ENCODE assay signal across 17 cellular contexts in the genomic region with DNA sequence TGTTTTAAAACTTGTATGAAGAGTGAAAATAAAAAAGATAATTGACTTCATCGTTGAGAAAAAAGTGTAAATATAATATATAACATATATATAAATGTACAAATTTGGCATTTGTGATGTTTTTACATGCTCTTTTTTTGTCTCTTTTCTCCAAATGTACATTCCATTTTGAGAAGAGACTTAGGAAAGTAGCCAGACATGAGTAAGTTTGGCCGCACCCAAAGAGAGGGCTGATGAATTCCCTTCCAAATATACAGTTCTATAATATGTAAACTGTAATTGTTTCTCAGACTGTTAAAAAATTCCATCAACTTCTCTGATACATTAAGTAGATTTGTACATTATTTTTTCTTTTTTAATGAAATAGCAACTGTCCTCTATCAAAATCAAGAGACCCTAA.
DNase-seq lines count a peak whose midpoint lies in the region; ATAC-seq and TF ChIP-seq lines count a peak whose summit lies in the region.
"Had no signal": no experiment of that assay in that cellular context is flagged by ENCODE, and none has a peak within 500 bp of the region (broad histone marks: within the 10 kb centered on the region; RNA-seq: fewer than 3 reads in every experiment).

No MANE protein-coding gene starts in this region.

- H3K4me1 Mint-ChIP-seq in Calu3 (ENCODE audit: low read depth, unreplicated experiment) (peaks cover 2% of the 10 kb centered on the region), HFFc6 (ENCODE audit: low read depth) (peaks cover 63% of the 10 kb centered on the region)
- H3K4me1 Mint-ChIP-seq: B cell had no signal

- H2AFZ ChIP-seq in osteoblast (ENCODE audit: low read length) = no peak overlapping the region

- H3K27me3 Mint-ChIP-seq in Calu3 (ENCODE audit: unreplicated experiment) (no peaks in the 10 kb centered on the region), HFFc6 (ENCODE audit: insufficient read depth) (no peaks in the 10 kb centered on the region)
- H3K27me3 Mint-ChIP-seq: B cell; CD4-positive, alpha-beta T cell had no signal

- H3K27ac Mint-ChIP-seq in Calu3 (ENCODE audit: unreplicated experiment) = peak overlapping the region; percentile 24
- H3K27ac Mint-ChIP-seq in HFFc6 = peak overlapping the region; percentile 27
- H3K27ac Mint-ChIP-seq: B cell; CD4-positive, alpha-beta T cell; H9 had no signal

- H3K36me3 Mint-ChIP-seq in Calu3 (ENCODE audit: insufficient read depth, unreplicated experiment) = no peaks in the 10 kb centered on the region
- 0 out of 2 replicates have a peak, but pooled peaks cover 8% of the 10 kb centered on the region for H3K36me3 Mint-ChIP-seq in HFFc6 (ENCODE audit: low read depth)

- H3K4me3 ChIP-seq in brain microvascular endothelial cell (ENCODE audit: low read depth, low read length) = no peak overlapping the region
- H3K4me3 ChIP-seq in osteoblast (ENCODE audit: insufficient read depth, low read length) = no peak overlapping the region
- H3K4me3 ChIP-seq: K562 had no signal

- no peaks in the 10 kb centered on the region for H3K79me2 ChIP-seq in osteoblast (ENCODE audit: insufficient read depth, low read length)

- TF ChIP-seq CTCF in Calu3 (IDR thresholded peaks at IDR 0.05; ENCODE audit: unreplicated experiment) (no peak), HFFc6 (IDR thresholded peaks at IDR 0.05) (no peak), brain microvascular endothelial cell (IDR thresholded peaks at IDR 0.05; ENCODE audit: low read depth, low read length, missing control alignments) (no peak), osteoblast (IDR thresholded peaks at IDR 0.05; ENCODE audit: extremely low read depth, low read depth, low read length) (no peak)

- CTCF ChIA-PET in Calu3 (lab: Charles Lee) = no interaction called here

- DNase-seq in Calu3 = no peak
- DNase-seq in HFFc6 = no peak
- DNase-seq in brain microvascular endothelial cell = no peak
- DNase-seq in osteoblast (ENCODE audit: insufficient read length, low spot score, missing footprints) = no peak
- no peak for DNase-seq in NCI-H2107 (lab: John Stamatoyannopoulos, UW)
- no peak for DNase-seq in NCI-H128 (lab: John Stamatoyannopoulos, UW; ENCODE audit: unreplicated experiment)
- DNase-seq: C1 segment of cervical spinal cord; CD4-positive, alpha-beta T cell; DMS153; DND-41; GOT3; H9 had no signal

- intact Hi-C loops in Calu3 (cut with micrococcal nuclease; ENCODE audit: unreplicated experiment) = no loop called here

- no peak overlapping the region for H3K4me2 ChIP-seq in osteoblast (ENCODE audit: insufficient read depth, low read length)

- H3K27me3 ChIP-seq in brain microvascular endothelial cell (replicated peaks) (no peaks in the 10 kb centered on the region), osteoblast (ENCODE audit: insufficient read depth, low read length) (no peaks in the 10 kb centered on the region)

- H3K9me3 ChIP-seq in osteoblast (ENCODE audit: low read depth, low read length) = peaks cover 6% of the 10 kb centered on the region

- in situ Hi-C loops in brain microvascular endothelial cell (cut with HindIII; ENCODE audit: low pct_ligation_motif_present, low sequenced_read_pairs) = no loop called here

- peaks cover 23% of the 10 kb centered on the region for H3K4me1 ChIP-seq in osteoblast (ENCODE audit: insufficient read depth, low read length)

- ATAC-seq in GM21381 (IDR thresholded peaks at IDR 0.05; ENCODE audit: unreplicated experiment) (no peak), HG03025 (IDR thresholded peaks at IDR 0.05; ENCODE audit: low FRiP score, unreplicated experiment) (no peak)
- ATAC-seq: K562 had no signal

- H4K20me1 ChIP-seq in osteoblast (ENCODE audit: insufficient read depth, low read length) = no peaks in the 10 kb centered on the region

- no TSS peak for BruUV-seq in Calu3 (replicated peaks; lab: Mats Ljungman, UMichigan)

- H3K9me3 Mint-ChIP-seq in Calu3 (ENCODE audit: low read depth, unreplicated experiment) (peaks cover 3% of the 10 kb centered on the region), HFFc6 (peaks cover 19% of the 10 kb centered on the region)

- H3K4me3 Mint-ChIP-seq in Calu3 (ENCODE audit: low read depth, unreplicated experiment) = no peak overlapping the region
- no peak overlapping the region; the same call in 1 of the 2 replicates for H3K4me3 Mint-ChIP-seq in HFFc6
- H3K4me3 Mint-ChIP-seq: B cell; CD4-positive, alpha-beta T cell; H9 had no signal

- H3K27ac ChIP-seq in brain microvascular endothelial cell = peak overlapping the region; percentile 83
- H3K27ac ChIP-seq in osteoblast (ENCODE audit: low read depth, low read length) = peak overlapping the region; percentile 51
- H3K27ac ChIP-seq: HL-60 had no signal

- H3K36me3 ChIP-seq in brain microvascular endothelial cell (replicated peaks) (no peaks in the 10 kb centered on the region), osteoblast (ENCODE audit: insufficient read depth, low read length) (no peaks in the 10 kb centered on the region)
